ENCODE assay signal across 8 cellular contexts in genomic region chr1:155079210-155079486, GRCh38. TPM values are rescaled to one million over a fixed set of nuclear protein-coding genes. Genes with fewer than 3 reads are reported as not detected.
DNase-seq lines count a peak whose midpoint lies in the region; ATAC-seq and TF ChIP-seq lines count a peak whose summit lies in the region.

No MANE protein-coding gene starts in this region.

- H3K9ac ChIP-seq in NT2/D1 (ENCODE audit: insufficient read length, low read depth) = peak overlapping the region; percentile 73
- peak overlapping the region; percentile 99 for H3K9ac ChIP-seq in neural cell (ENCODE audit: low read length)

- H3K27me3 Mint-ChIP-seq in CD14-positive monocyte (ENCODE audit: low read depth in 3 of 3) = peaks cover 59 to 81% (median 73%) of the 10 kb centered on the region in 3 donors

- H3K27me3 ChIP-seq in NT2/D1 (ENCODE audit: insufficient read depth, insufficient read length) (peaks cover 69% of the 10 kb centered on the region), dorsolateral prefrontal cortex (peaks cover 0 to 51% (median 30%) of the 10 kb centered on the region in 45 donors), neural cell (ENCODE audit: insufficient read depth, low read depth, low read length) (no peaks in the 10 kb centered on the region), aorta (ENCODE audit: control insufficient read depth in 1 of 2, insufficient read depth in 2 of 2, low read length in 1 of 2) (no peaks in the 10 kb centered on the region)

- H3K4me2 ChIP-seq in neural cell (ENCODE audit: low read length) = peak overlapping the region; percentile 80

- 3% methylated on average over 10 of the region's 10 CpGs for WGBS in aorta, 2 donors

- intact Hi-C loops in CD14-positive monocyte (cut with micrococcal nuclease) (no loop called here), dorsolateral prefrontal cortex (cut with DNase I) (no loop called here), aorta (cut with DNase I) (no loop called here)

- H3K4me3 ChIP-seq in NT2/D1 (ENCODE audit: insufficient read length, low read depth) (peak overlapping the region; percentile 40), dorsolateral prefrontal cortex (peak overlapping the region; percentile 31 to 72 (median 62)), neural cell (ENCODE audit: low read length) (peak overlapping the region; percentile 99), aorta (ENCODE audit: low read length in 2 of 2) (no peak overlapping the region)

- H3F3A ChIP-seq in neural cell (ENCODE audit: insufficient read depth, low read length, poor library complexity, severe bottlenecking) = peaks cover 7% of the 10 kb centered on the region

- no peak for DNase-seq in CD14-positive monocyte (ENCODE audit: low spot score)
- no peak for DNase-seq in NT2/D1 (ENCODE audit: low read depth, low spot score)
- DNase-seq in dorsolateral prefrontal cortex = no peak
- DNase-seq in DMS153 treated with DMSO at 0.1 percent for 48 hours (lab: John Stamatoyannopoulos, UW; ENCODE audit: unreplicated experiment) = no peak
- no peak for DNase-seq in aorta
- DNase-seq in stimulated activated naive CD4-positive, alpha-beta T cell treated with Interleukin-2 at 50 U/mL for 16 hours (lab: John Stamatoyannopoulos, UW) = no peak

- peaks cover 37% of the 10 kb centered on the region for H3K4me1 Mint-ChIP-seq in CD14-positive monocyte

- H2AFZ ChIP-seq in neural cell (ENCODE audit: low read depth, low read length) = no peak overlapping the region

- H3K27ac ChIP-seq in dorsolateral prefrontal cortex (peak overlapping the region in 30 of 59 donors; percentile 4 to 87 (median 58)), neural cell (ENCODE audit: low read length) (peak overlapping the region; percentile 96), aorta (ENCODE audit: low read depth in 1 of 2, low read length in 2 of 2) (no peak overlapping the region)

- no peak for TF ChIP-seq CTCF in CD14-positive monocyte (IDR thresholded peaks at IDR 0.05)
- TF ChIP-seq CTCF in dorsolateral prefrontal cortex (IDR thresholded peaks at IDR 0.05 in 54 of 56, conservative IDR thresholded peaks at IDR 0.05 in 2 of 56; ENCODE audit: low read depth in 1 of 56, partially characterized antibody in 56 of 56) = no peak
- TF ChIP-seq CTCF in neural cell (IDR thresholded peaks at IDR 0.05; ENCODE audit: poor library complexity, severe bottlenecking) = no peak

- no peak for TF ChIP-seq EP300 in neural cell (conservative IDR thresholded peaks at IDR 0.05; ENCODE audit: poor library complexity, severe bottlenecking)

- H3K9me3 Mint-ChIP-seq in CD14-positive monocyte = peaks cover 0 to 41% (median 15%) of the 10 kb centered on the region in 7 donors

- peaks cover 27% of the 10 kb centered on the region for H4K20me1 ChIP-seq in neural cell (ENCODE audit: insufficient read depth)

- peaks cover 13 to 18% of the 10 kb centered on the region in 2 donors for H3K36me3 Mint-ChIP-seq in CD14-positive monocyte

- peaks cover 24% of the 10 kb centered on the region for H3K79me2 ChIP-seq in neural cell (replicated peaks; ENCODE audit: insufficient read depth, low read length)

- H3K4me1 ChIP-seq in NT2/D1 (ENCODE audit: insufficient read depth, insufficient read length) = peaks cover 38% of the 10 kb centered on the region
- H3K4me1 ChIP-seq in aorta (ENCODE audit: control insufficient read depth in 1 of 2, insufficient read depth in 2 of 2, low read length in 2 of 2) = no peaks in the 10 kb centered on the region

- no peaks in the 10 kb centered on the region for H3K9me3 ChIP-seq in NT2/D1 (ENCODE audit: insufficient read depth, low read length)
- no peaks in the 10 kb centered on the region for H3K9me3 ChIP-seq in neural cell (ENCODE audit: low read length)
- no peaks in the 10 kb centered on the region for H3K9me3 ChIP-seq in aorta (ENCODE audit: control insufficient read depth, low read length)

- H3K4me3 Mint-ChIP-seq in CD14-positive monocyte = peak overlapping the region; percentile 65 to 91

- ATAC-seq in aorta (ENCODE audit: low FRiP score) = no peak
- no peak for ATAC-seq in HG03159 (IDR thresholded peaks at IDR 0.05; ENCODE audit: unreplicated experiment)

- H3K9me2 ChIP-seq in neural cell (ENCODE audit: insufficient read depth, low read length) = no peaks in the 10 kb centered on the region

- TF ChIP-seq RAD21 in neural cell (conservative IDR thresholded peaks at IDR 0.05) = no peak

- no peak overlapping the region for H3K27ac Mint-ChIP-seq in CD14-positive monocyte

- H3K36me3 ChIP-seq in NT2/D1 (ENCODE audit: insufficient read depth, insufficient read length, low read length) (no peaks in the 10 kb centered on the region), neural cell (ENCODE audit: insufficient read depth, low read length) (no peaks in the 10 kb centered on the region), aorta (ENCODE audit: control insufficient read depth in 1 of 2, insufficient read depth in 2 of 2, low read length in 1 of 2) (no peaks in the 10 kb centered on the region)

TF ChIP-seq in neural cell, 6 proteins besides CTCF, POLR2A, EP300 and RAD21:
- no peak for TF ChIP-seq POLR2AphosphoS5 (IDR thresholded peaks at IDR 0.05)
- no peak for TF ChIP-seq MXI1 (conservative IDR thresholded peaks at IDR 0.05; ENCODE audit: poor library complexity, severe bottlenecking)
- TF ChIP-seq TAF1 (IDR thresholded peaks at IDR 0.05; ENCODE audit: low read depth) = no peak
- no peak for TF ChIP-seq EZH2 (IDR thresholded peaks at IDR 0.05; ENCODE audit: borderline replicate concordance, insufficient read depth, low read length, poor library complexity, severe bottlenecking)
- TF ChIP-seq, protein P1, sequence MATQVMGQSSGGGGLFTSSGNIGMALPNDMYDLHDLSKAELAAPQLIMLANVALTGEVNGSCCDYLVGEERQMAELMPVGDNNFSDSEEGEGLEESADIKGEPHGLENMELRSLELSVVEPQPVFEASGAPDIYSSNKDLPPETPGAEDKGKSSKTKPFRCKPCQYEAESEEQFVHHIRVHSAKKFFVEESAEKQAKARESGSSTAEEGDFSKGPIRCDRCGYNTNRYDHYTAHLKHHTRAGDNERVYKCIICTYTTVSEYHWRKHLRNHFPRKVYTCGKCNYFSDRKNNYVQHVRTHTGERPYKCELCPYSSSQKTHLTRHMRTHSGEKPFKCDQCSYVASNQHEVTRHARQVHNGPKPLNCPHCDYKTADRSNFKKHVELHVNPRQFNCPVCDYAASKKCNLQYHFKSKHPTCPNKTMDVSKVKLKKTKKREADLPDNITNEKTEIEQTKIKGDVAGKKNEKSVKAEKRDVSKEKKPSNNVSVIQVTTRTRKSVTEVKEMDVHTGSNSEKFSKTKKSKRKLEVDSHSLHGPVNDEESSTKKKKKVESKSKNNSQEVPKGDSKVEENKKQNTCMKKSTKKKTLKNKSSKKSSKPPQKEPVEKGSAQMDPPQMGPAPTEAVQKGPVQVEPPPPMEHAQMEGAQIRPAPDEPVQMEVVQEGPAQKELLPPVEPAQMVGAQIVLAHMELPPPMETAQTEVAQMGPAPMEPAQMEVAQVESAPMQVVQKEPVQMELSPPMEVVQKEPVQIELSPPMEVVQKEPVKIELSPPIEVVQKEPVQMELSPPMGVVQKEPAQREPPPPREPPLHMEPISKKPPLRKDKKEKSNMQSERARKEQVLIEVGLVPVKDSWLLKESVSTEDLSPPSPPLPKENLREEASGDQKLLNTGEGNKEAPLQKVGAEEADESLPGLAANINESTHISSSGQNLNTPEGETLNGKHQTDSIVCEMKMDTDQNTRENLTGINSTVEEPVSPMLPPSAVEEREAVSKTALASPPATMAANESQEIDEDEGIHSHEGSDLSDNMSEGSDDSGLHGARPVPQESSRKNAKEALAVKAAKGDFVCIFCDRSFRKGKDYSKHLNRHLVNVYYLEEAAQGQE (IDR thresholded peaks at IDR 0.05; ENCODE audit: borderline replicate concordance) = no peak
- no peak for TF ChIP-seq SMC3 (conservative IDR thresholded peaks at IDR 0.05; ENCODE audit: poor library complexity)

RNA-seq across cellular contexts. Expression of gene EFNA3, which starts 0.5 kb away (rescaled TPM):
- under 1 TPM; 0.45 to 0.92 TPM for polyA plus RNA-seq in CD14-positive monocyte
- 10 to 100 TPM in 118 of 120 experiments, 1 to 10 TPM in 2; 9.3 to 41.7 (median 22.4) TPM for total RNA-seq in dorsolateral prefrontal cortex
- polyA plus RNA-seq in neural cell = 12.2 and 16.9 TPM in 2 replicates
- 16.6 and 19.8 TPM in 2 replicates for polyA minus RNA-seq in neural cell
- 1 to 10 TPM; 1.8 to 3.2 TPM for total RNA-seq in aorta
- under 1 TPM in 1 of 2 donors, not detected in 1; 0.41 TPM for polyA plus RNA-seq in aorta

RNA-seq across cellular contexts. Expression of gene EFNA4, which starts 15.6 kb away (rescaled TPM):
- 1 to 10 TPM; 2.3 to 4.1 TPM for polyA plus RNA-seq in CD14-positive monocyte
- 1 to 10 TPM in 83 of 120 experiments, under 1 TPM in 31, not detected in 6; 0.41 to 3.5 (median 1.3) TPM for total RNA-seq in dorsolateral prefrontal cortex
- 0.64 and 1.2 TPM in 2 replicates for polyA plus RNA-seq in neural cell
- polyA minus RNA-seq in neural cell = 0.81 TPM in 1 of 2 replicates, not detected in the other
- total RNA-seq in aorta = 1 to 10 TPM; 3.0 to 5.7 TPM
- polyA plus RNA-seq in aorta = 1 to 10 TPM; 3.9 to 4.0 TPM

RNA-seq across cellular contexts. Expression of gene ADAM15, which starts 28.0 kb away (rescaled TPM):
- polyA plus RNA-seq in CD14-positive monocyte = 10 to 100 TPM; 44.5 to 74.3 TPM
- total RNA-seq in dorsolateral prefrontal cortex = 100 to 1,000 TPM in 2 of 120 experiments, 10 to 100 TPM in 118; 32.1 to 108 (median 62.7) TPM
- 24.8 and 27.6 TPM in 2 replicates for polyA plus RNA-seq in neural cell
- 9.7 and 17.3 TPM in 2 replicates for polyA minus RNA-seq in neural cell
- 100 to 1,000 TPM; 129 to 180 TPM for total RNA-seq in aorta
- polyA plus RNA-seq in aorta = 10 to 100 TPM; 17.3 to 89.3 TPM

RNA-seq across cellular contexts. Expression of gene DCST1, which starts 45.5 kb away (rescaled TPM):
- polyA plus RNA-seq in CD14-positive monocyte (not detected), neural cell (not detected in 2 replicates), aorta (not detected)
- total RNA-seq in dorsolateral prefrontal cortex (1 to 10 TPM in 1 of 120 experiments, under 1 TPM in 15, not detected in 104; 0.14 to 1.1 (median 0.40) TPM), aorta (under 1 TPM in 1 of 2 donors, not detected in 1; 0.26 TPM)
- polyA minus RNA-seq in neural cell = not detected in 2 replicates

RNA-seq across cellular contexts. Expression of gene DCST2, which starts 45.6 kb away (rescaled TPM):
- polyA plus RNA-seq in CD14-positive monocyte (not detected), neural cell (0.76 and 1.8 TPM in 2 replicates), aorta (1 to 10 TPM in 1 of 2 donors, under 1 TPM in 1; 0.25 to 5.6 TPM)
- total RNA-seq in dorsolateral prefrontal cortex (1 to 10 TPM in 51 of 120 experiments, under 1 TPM in 62, not detected in 7; 0.19 to 3.1 (median 0.92) TPM), aorta (1 to 10 TPM in 1 of 2 donors, under 1 TPM in 1; 0.75 to 1.8 TPM)
- 0.23 and 0.49 TPM in 2 replicates for polyA minus RNA-seq in neural cell

Comparison
In these comparisons a context has a peak if more than half of its experiments do, and no peak if none do; other contexts are left out.
1. H3K4me3 ChIP-seq: peak in NT2/D1 (single experiment), dorsolateral prefrontal cortex (59 of 59) and neural cell (single experiment); none in aorta (0 of 2).
2. H3K27ac ChIP-seq: peak in dorsolateral prefrontal cortex (30 of 59) and neural cell (single experiment); none in aorta (0 of 2).